In the genomic region with DNA sequence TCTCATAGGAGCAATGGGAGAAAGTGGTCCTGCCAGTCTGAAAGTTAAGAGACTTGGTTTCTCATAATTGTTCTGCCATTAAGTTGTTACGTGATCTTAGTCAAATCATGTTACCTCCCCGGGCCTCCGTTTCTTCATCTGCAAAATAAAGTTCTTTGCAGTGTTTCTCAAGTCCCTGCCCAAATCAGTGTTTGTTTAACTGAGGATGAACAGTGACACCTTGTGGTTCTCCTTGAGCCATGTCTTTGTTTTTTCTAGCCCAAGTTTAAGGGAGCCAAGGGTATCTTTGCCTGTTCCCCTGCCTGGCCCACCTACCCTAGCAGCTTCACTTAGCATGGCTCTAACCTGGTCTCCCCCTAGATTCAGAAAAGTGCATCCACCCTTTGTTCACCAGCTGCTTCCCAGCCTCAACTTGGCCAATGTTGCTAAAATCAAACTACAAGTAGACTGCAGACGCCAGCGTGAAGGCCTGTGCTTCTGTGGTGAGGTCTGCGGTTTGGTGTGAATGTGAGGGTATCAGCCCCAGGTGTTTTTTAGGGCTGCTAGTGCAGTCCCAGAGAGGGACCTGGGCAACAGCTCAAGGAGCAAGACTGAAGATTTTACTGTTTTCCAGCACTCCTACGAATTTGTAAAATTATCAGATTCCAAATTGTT, we compare ENCODE assay signal across 8 cellular contexts. TPM values are rescaled to one million over a fixed set of nuclear protein-coding genes. Genes with fewer than 3 reads are reported as not detected.
DNase-seq lines count a peak whose midpoint lies in the region; ATAC-seq, FAIRE-seq and TF ChIP-seq lines count a peak whose summit lies in the region.

No MANE protein-coding gene starts in this region.

- no peak for TF ChIP-seq POLR2A in H54 (IDR thresholded peaks at IDR 0.05; ENCODE audit: low read depth, low read length)

- no peaks in the 10 kb centered on the region for H3K9me3 ChIP-seq in DOHH2 (ENCODE audit: control insufficient read depth, insufficient read depth, low read length)
- 0 out of 2 replicates have a peak, but pooled peaks cover 5% of the 10 kb centered on the region for H3K9me3 ChIP-seq in NT2/D1 (ENCODE audit: insufficient read depth, low read length)

- H4K20me1 ChIP-seq in DOHH2 (ENCODE audit: control insufficient read depth, insufficient read depth, low read depth, low read length) = no peaks in the 10 kb centered on the region

- H3K27me3 ChIP-seq in DOHH2 (ENCODE audit: control insufficient read depth, low read length) (peaks cover 5% of the 10 kb centered on the region; the same call in 1 of the 2 replicates), NT2/D1 (ENCODE audit: insufficient read depth, insufficient read length) (no peaks in the 10 kb centered on the region)

- H3K9ac ChIP-seq in NT2/D1 (ENCODE audit: insufficient read length, low read depth) = no peak overlapping the region

- ATAC-seq in left lobe of liver = peak; percentile 63
- no peak for ATAC-seq in GM21360 (IDR thresholded peaks at IDR 0.05; ENCODE audit: unreplicated experiment)

- no peak overlapping the region for H3K27ac ChIP-seq in DOHH2 (ENCODE audit: low read depth, low read length)

- H3K79me2 ChIP-seq in DOHH2 (ENCODE audit: control insufficient read depth, low read length) = no peaks in the 10 kb centered on the region

- DNase-seq in H54 (ENCODE audit: insufficient read length, low spot score) = peak; percentile 12
- peak; percentile 57 for DNase-seq in NT2/D1 (ENCODE audit: low read depth, low spot score)
- peak; percentile 28 for DNase-seq in cerebellum (ENCODE audit: low spot score)
- DNase-seq in left lobe of liver (ENCODE audit: low spot score) = no peak
- DNase-seq in urothelium cell line (ENCODE audit: low spot score) = peak; percentile 63
- no peak for DNase-seq in stimulated activated CD4-positive, alpha-beta T cell treated with anti-CD3 and anti-CD28 coated beads, Interleukin-2, amount 100 ng/mL, for 48 hours

- no peak overlapping the region for H3K4me2 ChIP-seq in DOHH2 (ENCODE audit: low read length)

- no peaks in the 10 kb centered on the region for H3K36me3 ChIP-seq in DOHH2 (ENCODE audit: control insufficient read depth, low read length)
- H3K36me3 ChIP-seq in NT2/D1 (ENCODE audit: insufficient read depth, insufficient read length, low read length) = no peaks in the 10 kb centered on the region

- H3K4me3 ChIP-seq in DOHH2 (ENCODE audit: low read length) (no peak overlapping the region), NT2/D1 (ENCODE audit: insufficient read length, low read depth) (no peak overlapping the region)

- no peaks in the 10 kb centered on the region for H3K9me2 ChIP-seq in DOHH2 (replicated peaks; ENCODE audit: control insufficient read depth, low read length)

- peak; percentile 71 for FAIRE-seq in H54 (lab: Jason Lieb, UNC)
- peak; percentile 61 for FAIRE-seq in urothelium cell line (lab: Jason Lieb, UNC)

- no peaks in the 10 kb centered on the region for H3F3A ChIP-seq in DOHH2 (ENCODE audit: control insufficient read depth, insufficient read depth)

- H3K4me1 ChIP-seq in DOHH2 (ENCODE audit: control insufficient read depth, low read length) (no peaks in the 10 kb centered on the region), NT2/D1 (ENCODE audit: insufficient read depth, insufficient read length) (no peaks in the 10 kb centered on the region)

- TF ChIP-seq CTCF in DOHH2 (IDR thresholded peaks at IDR 0.05; ENCODE audit: low read depth, low read length, poor library complexity, severe bottlenecking) = peak; percentile 61

RNA-seq across cellular contexts. Expression of a gene that starts 35.5 kb away (rescaled TPM):
- total RNA-seq in cerebellum (5.5 TPM), left lobe of liver (15.8 TPM)

Comparison
In these comparisons a context has a peak if more than half of its experiments do, and no peak if none do; other contexts are left out.
1. DNase-seq: peak in H54 (single experiment), NT2/D1 (single experiment), cerebellum (single experiment) and urothelium cell line (single experiment); none in left lobe of liver (single experiment) and stimulated activated CD4-positive, alpha-beta T cell treated with anti-CD3 and anti-CD28 coated beads, Interleukin-2, amount 100 ng/mL, for 48 hours (0 of 2).